8 cellular contexts compared by ENCODE assay signal in the genomic region with DNA sequence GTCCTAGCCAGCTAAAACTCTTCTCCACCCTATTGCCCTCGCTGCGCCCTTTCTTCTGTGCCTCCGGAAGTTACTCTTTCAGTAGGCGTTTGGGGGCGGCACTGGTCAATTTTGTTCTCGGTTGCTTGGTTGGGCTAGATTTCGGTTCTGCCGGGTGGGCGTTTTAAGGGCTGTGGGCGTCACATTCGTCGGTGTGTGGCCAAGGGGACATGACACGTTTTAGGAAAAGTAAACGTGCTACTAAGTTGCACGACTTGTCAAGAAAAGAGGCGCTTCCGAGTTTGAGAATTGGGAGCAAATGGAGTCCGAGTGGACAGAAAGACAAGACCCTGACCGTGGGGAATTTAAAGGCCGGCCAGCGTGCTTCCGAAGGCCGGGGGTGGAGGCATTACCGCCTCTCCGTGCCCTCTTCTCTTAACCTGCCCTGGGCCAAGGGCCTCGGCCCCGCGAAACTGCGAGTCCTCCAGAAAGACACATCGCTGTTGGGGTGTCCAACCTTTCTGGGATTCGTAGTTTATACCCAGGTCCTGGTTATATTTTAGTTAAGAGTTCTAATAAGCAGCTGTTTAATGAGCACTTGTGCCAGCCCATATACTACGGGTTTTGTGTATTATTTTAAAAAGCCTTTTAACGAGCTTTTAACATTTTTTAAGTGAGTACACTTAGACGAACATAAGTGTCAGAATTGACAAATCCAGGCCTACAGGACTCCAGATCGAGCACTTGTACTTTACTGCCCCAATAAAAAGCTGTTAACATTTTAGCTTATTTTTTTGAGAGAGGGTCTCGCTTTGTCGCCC. TPM values are rescaled to one million over a fixed set of nuclear protein-coding genes. Genes with fewer than 3 reads are reported as not detected.
DNase-seq lines count a peak whose midpoint lies in the region; FAIRE-seq and TF ChIP-seq lines count a peak whose summit lies in the region.

No MANE protein-coding gene starts in this region.

- H4K91ac ChIP-seq in mesenchymal stem cell (ENCODE audit: low read length), result peak overlapping the region; percentile 61

- peak overlapping the region; percentile 59 for H4K8ac ChIP-seq in mesenchymal stem cell (ENCODE audit: low read length)

- H3K9me2 ChIP-seq in Loucy (replicated peaks; ENCODE audit: low read depth, low read length), result no peaks in the 10 kb centered on the region

- H3K9me3 ChIP-seq in Loucy (ENCODE audit: insufficient read depth, low read depth, low read length) (no peaks in the 10 kb centered on the region), mesenchymal stem cell (ENCODE audit: control insufficient read depth, low read length) (no peaks in the 10 kb centered on the region)

- H3K23ac ChIP-seq in mesenchymal stem cell (ENCODE audit: low read length in 2 of 2), result peak overlapping the region in 1 of 2 experiments; percentile 63

- H3K4ac ChIP-seq in mesenchymal stem cell (ENCODE audit: low read depth in 1 of 2, low read length in 2 of 2), result peak overlapping the region; percentile 54 to 94

- peak overlapping the region; percentile 73 for H2AK5ac ChIP-seq in mesenchymal stem cell (ENCODE audit: low read length, severe bottlenecking)

- H3K9ac ChIP-seq in Loucy (ENCODE audit: low read depth, low read length, poor library complexity, severe bottlenecking) (peak overlapping the region; percentile 88), mesenchymal stem cell (ENCODE audit: low read length) (peak overlapping the region; percentile 99)

- peak; percentile 28; the same call in 1 of the 2 replicates for TF ChIP-seq CTCF in Loucy (conservative IDR thresholded peaks at IDR 0.05; ENCODE audit: low read length)

- H2BK120ac ChIP-seq in mesenchymal stem cell (ENCODE audit: low read depth, low read length), result no peak overlapping the region

- peak overlapping the region in 1 of 2 experiments; percentile 86 for H3K14ac ChIP-seq in mesenchymal stem cell (ENCODE audit: low read length in 2 of 2)

- H4K20me1 ChIP-seq in Loucy (ENCODE audit: insufficient read depth, low read length, poor library complexity, severe bottlenecking), result peaks cover 36% of the 10 kb centered on the region

- H2BK15ac ChIP-seq in mesenchymal stem cell (ENCODE audit: low read depth, poor library complexity, severe bottlenecking), result peak overlapping the region; percentile 76

- H3K4me2 ChIP-seq in Loucy (ENCODE audit: low read depth, low read length, poor library complexity, severe bottlenecking) (peak overlapping the region; percentile 85), mesenchymal stem cell (ENCODE audit: low read length, poor library complexity, severe bottlenecking) (peak overlapping the region; percentile 92)

- FAIRE-seq in TTC549 (lab: Jason Lieb, UNC), result peak; percentile 49

- peaks cover 51% of the 10 kb centered on the region for H3K79me2 ChIP-seq in Loucy (ENCODE audit: insufficient read depth, low read length)

- H3K4me3 ChIP-seq in Loucy (ENCODE audit: low read length, poor library complexity, severe bottlenecking) (peak overlapping the region; percentile 81), mesenchymal stem cell (ENCODE audit: insufficient read depth in 1 of 2, low read depth in 1 of 2, low read length in 2 of 2) (peak overlapping the region; percentile 62 to 88)

- peak overlapping the region; percentile 50 for H2BK5ac ChIP-seq in mesenchymal stem cell (ENCODE audit: low read depth, low read length, poor library complexity, severe bottlenecking)

- peak overlapping the region; percentile 93 for H3K27ac ChIP-seq in mesenchymal stem cell (ENCODE audit: low read length, poor library complexity, severe bottlenecking)

- DNase-seq in activated CD4-positive, CD25-positive, alpha-beta regulatory T cell (lab: John Stamatoyannopoulos, UW), result peak in 3 of 4 experiments; percentile 81 to 85 (median 84)
- DNase-seq in activated CD4-positive, CD25-positive, alpha-beta regulatory T cell treated with anti-CD3 and anti-CD28 coated beads, Interleukin-2, amount 50 U/mL, for 72 hours, result no peak
- DNase-seq in GOT3 (lab: John Stamatoyannopoulos, UW), result peak; percentile 77
- peak; percentile 87 for DNase-seq in effector CD8-positive, alpha-beta T cell (lab: John Stamatoyannopoulos, UW)
- DNase-seq in mesenchymal stem cell, result peak; percentile 96
- peak; percentile 67 for DNase-seq in stimulated activated CD8-positive, alpha-beta memory T cell treated with anti-CD3 and anti-CD28 coated beads, Interleukin-7, amount 100 ng/mL, for 24 hours (ENCODE audit: low read depth)

- H3F3A ChIP-seq in Loucy (ENCODE audit: low read depth), result 0 out of 2 replicates have a peak, but pooled peaks cover 7% of the 10 kb centered on the region

- H3K4me1 ChIP-seq in Loucy (ENCODE audit: insufficient read depth, low read length, poor library complexity, severe bottlenecking), result peaks cover 28% of the 10 kb centered on the region
- peaks cover 12% of the 10 kb centered on the region for H3K4me1 ChIP-seq in mesenchymal stem cell (ENCODE audit: control insufficient read depth, insufficient read depth, low read depth, low read length)

- peaks cover 21% of the 10 kb centered on the region for H3K79me1 ChIP-seq in mesenchymal stem cell (replicated peaks; ENCODE audit: low read length, poor library complexity, severe bottlenecking)

- no peaks in the 10 kb centered on the region for H3K27me3 ChIP-seq in Loucy (ENCODE audit: insufficient read depth, low read length, poor library complexity, severe bottlenecking)
- no peaks in the 10 kb centered on the region for H3K27me3 ChIP-seq in mesenchymal stem cell (ENCODE audit: control insufficient read depth in 1 of 2, insufficient read depth in 1 of 2, low read length in 2 of 2)

- H2AFZ ChIP-seq in Loucy (ENCODE audit: low read length), result peak overlapping the region; percentile 82; the same call in 1 of the 2 replicates
- H2AFZ ChIP-seq in mesenchymal stem cell (ENCODE audit: low read depth, low read length), result no peak overlapping the region

- peak overlapping the region; percentile 65 to 98 for H3K18ac ChIP-seq in mesenchymal stem cell (ENCODE audit: low read depth in 1 of 2, low read length in 2 of 2)

- H3K36me3 ChIP-seq in Loucy (ENCODE audit: insufficient read depth, low read length) (peaks cover 19% of the 10 kb centered on the region; the same call in 1 of the 2 replicates), mesenchymal stem cell (ENCODE audit: control insufficient read depth in 1 of 2, insufficient read depth in 2 of 2, low read depth in 1 of 2, low read length in 2 of 2) (peaks cover 24 to 52% of the 10 kb centered on the region in 2 experiments)

- 14% methylated on average over 32 of the region's 37 CpGs for WGBS in mesenchymal stem cell

- peak overlapping the region in 1 of 2 experiments; percentile 65 for H2BK12ac ChIP-seq in mesenchymal stem cell (ENCODE audit: low read length in 2 of 2)

RNA-seq across cellular contexts. Expression of a gene that starts 0.7 kb away (rescaled TPM):
- 152 TPM for polyA plus RNA-seq in mesenchymal stem cell (2013, experiment 1 of 2)
- 150 TPM for polyA plus RNA-seq in mesenchymal stem cell (2013, experiment 2 of 2)

RNA-seq across cellular contexts. Expression of a gene that starts 2.6 kb away (rescaled TPM):
- 2.3 TPM for polyA plus RNA-seq in mesenchymal stem cell (2013, experiment 1 of 2)
- polyA plus RNA-seq in mesenchymal stem cell (2013, experiment 2 of 2), result 2.2 TPM

RNA-seq across cellular contexts. Expression of a gene that starts 7.5 kb away (rescaled TPM):
- 11.3 TPM for polyA plus RNA-seq in mesenchymal stem cell (2013, experiment 1 of 2)
- 11.4 TPM for polyA plus RNA-seq in mesenchymal stem cell (2013, experiment 2 of 2)

RNA-seq across cellular contexts. Expression of a gene that starts 11.7 kb away (rescaled TPM):
- 26.2 TPM for polyA plus RNA-seq in mesenchymal stem cell (2013, experiment 1 of 2)
- 26.2 TPM for polyA plus RNA-seq in mesenchymal stem cell (2013, experiment 2 of 2)

RNA-seq across cellular contexts. Expression of a gene that starts 12.8 kb away (rescaled TPM):
- 256 TPM for polyA plus RNA-seq in mesenchymal stem cell (2013, experiment 1 of 2)
- 256 TPM for polyA plus RNA-seq in mesenchymal stem cell (2013, experiment 2 of 2)
